8 cellular contexts compared by ENCODE assay signal in genomic region chr1:170929835-170930554, GRCh38. TPM values are rescaled to one million over a fixed set of nuclear protein-coding genes. Genes with fewer than 3 reads are reported as not detected.
DNase-seq lines count a peak whose midpoint lies in the region; ATAC-seq and TF ChIP-seq lines count a peak whose summit lies in the region.

No MANE protein-coding gene starts in this region.

- TF ChIP-seq CTCF in OCI-LY7 (conservative IDR thresholded peaks at IDR 0.05; ENCODE audit: low read length) = peak; percentile 91
- TF ChIP-seq CTCF in choroid plexus epithelial cell (conservative IDR thresholded peaks at IDR 0.05; ENCODE audit: low read depth, low read length) = peak; percentile 77
- peak; percentile 34 to 70 for TF ChIP-seq CTCF in left lung (IDR thresholded peaks at IDR 0.05)
- peak; percentile 56 to 75 (median 66) for TF ChIP-seq CTCF in testis (IDR thresholded peaks at IDR 0.05)

- intact Hi-C loops in OCI-LY7 (cut with micrococcal nuclease; ENCODE audit: unreplicated experiment) = loop anchor here (5.0 kb wide), 1 partner anchor 238 kb away; no protein-coding TSS in a partner anchor
- intact Hi-C loops in left lung (cut with DNase I) = no loop called here
- intact Hi-C loops in testis (cut with DNase I; ENCODE audit: low total_unique reads) = no loop called here

- H4K20me1 ChIP-seq in OCI-LY7 (ENCODE audit: insufficient read depth, low read length) = no peaks in the 10 kb centered on the region

- H3K27me3 ChIP-seq in left lung (no peaks in the 10 kb centered on the region), testis (no peaks in the 10 kb centered on the region)

- H3K4me2 ChIP-seq in OCI-LY7 (ENCODE audit: low read length) = no peak overlapping the region

- H3K4me3 ChIP-seq in OCI-LY7 (ENCODE audit: low read depth, low read length, poor library complexity, severe bottlenecking) (no peak overlapping the region), choroid plexus epithelial cell (ENCODE audit: low read depth, low read length) (no peak overlapping the region), left lung (no peak overlapping the region), testis (peak overlapping the region in 1 of 2 donors; percentile 3)

- no peaks in the 10 kb centered on the region for H3K9me2 ChIP-seq in OCI-LY7 (ENCODE audit: insufficient read depth, low read length)

- H2AFZ ChIP-seq in OCI-LY7 (ENCODE audit: low read length) = no peak overlapping the region

- POLR2A ChIA-PET in OCI-LY7 (lab: Charles Lee) = no interaction called here

- no peaks in the 10 kb centered on the region for H3K9me3 ChIP-seq in OCI-LY7 (ENCODE audit: low read length)
- no peaks in the 10 kb centered on the region for H3K9me3 ChIP-seq in left lung
- H3K9me3 ChIP-seq in testis = no peaks in the 10 kb centered on the region

- WGBS in testis, 2 donors = 1 to 5% methylated on average over 7 of the region's 7 CpGs

- no peaks in the 10 kb centered on the region for H3K79me2 ChIP-seq in OCI-LY7 (ENCODE audit: insufficient read depth, low read depth, low read length)

- no peaks in the 10 kb centered on the region for H3K36me3 ChIP-seq in OCI-LY7 (ENCODE audit: insufficient read depth, low read length)
- H3K36me3 ChIP-seq in left lung = no peaks in the 10 kb centered on the region
- H3K36me3 ChIP-seq in testis (ENCODE audit: low read depth, missing control alignments) = no peaks in the 10 kb centered on the region

- CTCF ChIA-PET in OCI-LY7 (lab: Charles Lee; ENCODE audit: unreplicated experiment) = interaction anchor here (0.6 kb wide), 1 partner anchor 921 kb away, joined by 3 read pairs; no protein-coding TSS in a partner anchor

- TF ChIP-seq POLR2A in testis (IDR thresholded peaks at IDR 0.05) = no peak

- ATAC-seq in GM21737 (IDR thresholded peaks at IDR 0.05; ENCODE audit: unreplicated experiment) (peak; percentile 85), left lung (peak; percentile 97)

- H3K4me1 ChIP-seq in OCI-LY7 (ENCODE audit: insufficient read depth, low read length, poor library complexity, severe bottlenecking) (peaks cover 12% of the 10 kb centered on the region), left lung (peaks cover 5 to 10% of the 10 kb centered on the region in 2 donors), testis (peaks cover 6% of the 10 kb centered on the region)

- no peak overlapping the region for H3K27ac ChIP-seq in OCI-LY7 (ENCODE audit: low read depth, low read length, poor library complexity, severe bottlenecking)
- H3K27ac ChIP-seq in left lung = peak overlapping the region; percentile 57 to 69
- H3K27ac ChIP-seq in testis = peak overlapping the region; percentile 18 to 76

- no TSS peak for BruUV-seq in OCI-LY7 (replicated peaks; lab: Mats Ljungman, UMichigan)

- peak; percentile 6 for DNase-seq in stimulated activated CD4-positive, alpha-beta T cell treated with anti-CD3 and anti-CD28 coated beads, Interleukin-15, amount 100 ng/mL, for 24 hours
- DNase-seq in stimulated activated CD4-positive, alpha-beta T cell treated with anti-CD3 and anti-CD28 coated beads, Interleukin-4, amount 100 ng/mL, for 1 hour = no peak
- DNase-seq in HuH-7.5 (ENCODE audit: low spot score) (peak; percentile 41), OCI-LY7 (ENCODE audit: low spot score) (peak; percentile 67), choroid plexus epithelial cell (ENCODE audit: low read depth) (peak; percentile 79), left lung (no peak), testis (peak; percentile 40)

RNA-seq across cellular contexts. Expression of gene MROH9, which starts 5.3 kb away (rescaled TPM):
- total RNA-seq in OCI-LY7 (2014; rRNA removed; shearing (Covaris generic)) = not detected in 2 replicates
- total RNA-seq in OCI-LY7 (2022) (not detected in 2 replicates), left lung (under 1 TPM in 1 of 2 donors, not detected in 1; 0.39 TPM), testis (1 to 10 TPM; 1.1 to 2.8 TPM)
- 2.3 TPM for polyA plus RNA-seq in testis (ENCODE audit: insufficient read depth, low read depth, low replicate concordance)

Comparison
In these comparisons a context has a peak if more than half of its experiments do, and no peak if none do; other contexts are left out.
1. DNase-seq: peak in stimulated activated CD4-positive, alpha-beta T cell treated with anti-CD3 and anti-CD28 coated beads, Interleukin-15, amount 100 ng/mL, for 24 hours (single experiment), HuH-7.5 (single experiment), OCI-LY7 (single experiment), choroid plexus epithelial cell (single experiment) and testis (single experiment); none in stimulated activated CD4-positive, alpha-beta T cell treated with anti-CD3 and anti-CD28 coated beads, Interleukin-4, amount 100 ng/mL, for 1 hour (single experiment) and left lung (0 of 2).
2. Peak in every context shown above with its lines, with median percentiles within 50 percentile points of each other: CTCF ChIP-seq.